19 cellular contexts compared by ENCODE assay signal in genomic region chr9:21521448-21521847, GRCh38. TPM values are rescaled to one million over a fixed set of nuclear protein-coding genes. Genes with fewer than 3 reads are reported as not detected.
DNase-seq lines count a peak whose midpoint lies in the region; ATAC-seq, FAIRE-seq and TF ChIP-seq lines count a peak whose summit lies in the region.
"Had no signal": no experiment of that assay in that cellular context is flagged by ENCODE, and none has a peak within 500 bp of the region (broad histone marks: within the 10 kb centered on the region; RNA-seq: fewer than 3 reads in every experiment).

No MANE protein-coding gene starts in this region.

- POLR2A ChIA-PET in A549 (lab: Yijun Ruan, JAX) (no interaction called here), HCT116 (lab: Charles Lee) (interaction anchor here (1.2 to 2.9 kb wide), 3 partner anchors 192 to 268 kb away, joined by 3 to 14 read pairs (median 4); no protein-coding TSS in a partner anchor)

- peak; percentile 59 for FAIRE-seq in A549 (lab: Jason Lieb, UNC)
- FAIRE-seq: G401.6, GM12892, H54 had no signal

- H3K9me3 ChIP-seq in A549 (peaks cover 38% of the 10 kb centered on the region), HCT116 (ENCODE audit: control insufficient read depth in 1 of 2, insufficient read depth in 1 of 2, low read depth in 1 of 2, low read length in 2 of 2) (no peaks in the 10 kb centered on the region)

- peaks cover 97% of the 10 kb centered on the region for H3K79me2 ChIP-seq in HCT116 (ENCODE audit: insufficient read depth, low read length)

- CTCF ChIA-PET in A549 (lab: Yijun Ruan, JAX) (no interaction called here), HCT116 (lab: Charles Lee) (interaction anchor here (1.2 kb wide), 1 partner anchor 286 kb away, joined by 4 read pairs; no protein-coding TSS in a partner anchor)

- H3K4me1 ChIP-seq in A549 (peaks cover 28% of the 10 kb centered on the region; the same call in 1 of the 3 replicates), HCT116 (ENCODE audit: control insufficient read depth in 1 of 2, insufficient read depth in 2 of 2, low read length in 2 of 2) (peaks cover 0 to 40% of the 10 kb centered on the region in 2 experiments; a peak in 2 of 4 replicates)

- no peak overlapping the region for H3K4me3 ChIP-seq in A549
- no peak overlapping the region for H3K4me3 ChIP-seq in HCT116 (replicated peaks in 1 of 2; ENCODE audit: low read depth in 1 of 2, low read length in 2 of 2)

- no peak overlapping the region for H3K9ac ChIP-seq in HCT116 (ENCODE audit: low read length)

- H2AFZ ChIP-seq in HCT116 (ENCODE audit: low read depth, low read length, poor library complexity, severe bottlenecking) = no peak overlapping the region

- H3K27me3 ChIP-seq in HCT116 (ENCODE audit: insufficient read depth, low read length) = no peaks in the 10 kb centered on the region

- no peak overlapping the region for H3K27ac ChIP-seq in A549
- peak overlapping the region; percentile 28; the same call in 1 of the 2 replicates for H3K27ac ChIP-seq in HCT116 (ENCODE audit: low read depth, low read length)
- H3K27ac ChIP-seq in epithelial cell of prostate = peak overlapping the region; percentile 52

- WGBS in A549 (ENCODE audit: missing lambda C conversion rate) = 100% methylated on average over 1 of the region's 1 CpG

- no peak for TF ChIP-seq RAD21 in A549 (conservative IDR thresholded peaks at IDR 0.05 in 1 of 2, IDR thresholded peaks at IDR 0.05 in 1 of 2)
- TF ChIP-seq RAD21 in HCT116 (IDR thresholded peaks at IDR 0.05; ENCODE audit: low read depth) = no peak; the same call in 1 of the 2 replicates

- intact Hi-C loops in HCT116 (cut with micrococcal nuclease) = no loop called here

- H4K20me1 ChIP-seq in HCT116 (ENCODE audit: insufficient read depth) = peaks cover 33% of the 10 kb centered on the region; the same call in 1 of the 2 replicates

- H3K4me2 ChIP-seq in A549 (no peak overlapping the region), HCT116 (ENCODE audit: low read length) (no peak overlapping the region)

- TF ChIP-seq EP300 in A549 (IDR thresholded peaks at IDR 0.05) = no peak

- RAD21 ChIA-PET in HCT116 (lab: Charles Lee; ENCODE audit: low non-redundant PET in 1 of 2, low total read pairs in 2 of 2, uncharacterized antibody in 2 of 2, unreplicated experiment in 2 of 2) = no interaction called here

- TF ChIP-seq CTCF in A549 (IDR thresholded peaks at IDR 0.05) (no peak), HCT116 (IDR thresholded peaks at IDR 0.05 in 2 of 3, conservative IDR thresholded peaks at IDR 0.05 in 1 of 3; ENCODE audit: borderline replicate concordance in 1 of 3, insufficient read depth in 1 of 3, low read depth in 2 of 3, low read length in 2 of 3) (no peak)

- no peak for DNase-seq in A549 (ENCODE audit: low read depth in 1 of 2, low spot score in 1 of 2)
- DNase-seq in HCT116 (ENCODE audit: low read depth, low spot score) = no peak
- DNase-seq in RKO (ENCODE audit: low spot score) = peak; percentile 76
- no peak for DNase-seq in epithelial cell of prostate (ENCODE audit: low read depth, low spot score)
- no peak for DNase-seq in activated T-cell treated with anti-CD3 and anti-CD28 coated beads, Interleukin-2, amount 50 U/mL, for 1 hour
- no peak for DNase-seq in SK-N-DZ (ENCODE audit: low spot score)
- no peak for DNase-seq in SW 1271 (lab: John Stamatoyannopoulos, UW)
- DNase-seq: 8988T; C1 segment of cervical spinal cord; CD4-positive, alpha-beta memory T cell; COR-L47; DMS153; DND-41; GOT3; HCEC 1CT had no signal

- ATAC-seq in A549 = peak in 1 of 2 experiments; percentile 13; a peak in 3 of 6 replicates
- ATAC-seq in HCT116 = peak; percentile 20

- no peak for TF ChIP-seq POLR2A in A549 (IDR thresholded peaks at IDR 0.05; ENCODE audit: low read length)
- no peak for TF ChIP-seq POLR2A in HCT116 (IDR thresholded peaks at IDR 0.05; ENCODE audit: borderline replicate concordance, extremely low read depth, insufficient read depth, insufficient read length)

- H3K9me2 ChIP-seq in HCT116 (ENCODE audit: insufficient read depth) = no peaks in the 10 kb centered on the region

- peaks cover 0 to 39% of the 10 kb centered on the region in 2 experiments; a peak in 3 of 4 replicates for H3K36me3 ChIP-seq in HCT116 (ENCODE audit: control insufficient read depth in 1 of 2, insufficient read depth in 2 of 2, low read length in 2 of 2)

- BruUV-seq in HCT116 (replicated peaks; lab: Mats Ljungman, UMichigan) = no TSS peak

TF ChIP-seq in A549, 52 proteins besides CTCF, POLR2A, EP300 and RAD21:
- TF ChIP-seq RFX5 (IDR thresholded peaks at IDR 0.05) (no peak), FOXS1 (CRISPR knock-in tag; IDR thresholded peaks at IDR 0.05) (no peak), ZNF302 (CRISPR knock-in tag; IDR thresholded peaks at IDR 0.05) (no peak), PBX3 (IDR thresholded peaks at IDR 0.05) (no peak), CHD2 (IDR thresholded peaks at IDR 0.05; ENCODE audit: low read length, partially characterized antibody) (no peak), MYC (IDR thresholded peaks at IDR 0.05; ENCODE audit: borderline replicate concordance, low read length) (no peak), RCOR1 (IDR thresholded peaks at IDR 0.05; ENCODE audit: low read depth, low read length) (no peak)
TF ChIP-seq in A549: peak in this region for 0.

TF ChIP-seq in HCT116, 20 proteins besides CTCF, POLR2A, EP300 and RAD21:
- TF ChIP-seq FOSL1 (IDR thresholded peaks at IDR 0.05; ENCODE audit: low read depth) (peak; percentile 26; the same call in 1 of the 2 replicates), SIN3A (IDR thresholded peaks at IDR 0.05; ENCODE audit: low read depth) (no peak), MAX (IDR thresholded peaks at IDR 0.05) (peak; percentile 66), SRF (IDR thresholded peaks at IDR 0.05; ENCODE audit: low read depth) (peak; percentile 21), CBX3 (IDR thresholded peaks at IDR 0.05; ENCODE audit: low read depth) (peak; percentile 87; the same call in 1 of the 2 replicates), ELF1 (IDR thresholded peaks at IDR 0.05; ENCODE audit: borderline replicate concordance, low read depth) (no peak; the same call in 1 of the 2 replicates), POLR2AphosphoS5 (IDR thresholded peaks at IDR 0.05; ENCODE audit: low read depth, low read length) (peak; percentile 90), CEBPB (IDR thresholded peaks at IDR 0.05; ENCODE audit: low read depth) (peak; percentile 32)

RNA-seq across cellular contexts. Expression of gene IFNE, which starts 39.3 kb away (rescaled TPM):
- polyA plus RNA-seq in A549 (2011; rRNA removed) = 3.1 and 4.3 TPM in 2 replicates
- polyA plus RNA-seq in A549 (2012; cell fraction: cytosol; rRNA removed) = 0.13 and 0.20 TPM in 2 replicates
- 1.3 and 1.8 TPM in 2 replicates for polyA plus RNA-seq in A549 (2012; cell fraction: nucleus; rRNA removed)
- polyA plus RNA-seq in A549 (2017; fragmentation: RNase III; extraction: RNeasy Plus Mini Kit Qiagen cat#74134 plus additional on column Dnase treatment) = 2.3 to 2.5 TPM (median 2.4 TPM) in 3 replicates
- 1.4 and 2.9 TPM in 2 replicates for polyA minus RNA-seq in A549 (2011; rRNA and poly(A)+ RNA removed)
- total RNA-seq in HCT116 (2021; ENCODE audit: unreplicated experiment) = 0.96 TPM
- 0.16 TPM in 1 of 2 replicates, not detected in the other for polyA plus RNA-seq in HCT116 (2012)
- not detected in 2 replicates for polyA plus RNA-seq in SK-N-DZ (2014; cell fraction: cytosol; rRNA removed)
- not detected in 2 replicates for polyA plus RNA-seq in SK-N-DZ (2014; cell fraction: nucleus; rRNA removed)
- total RNA-seq: A673; CD4-positive, alpha-beta memory T cell had no signal
- polyA plus RNA-seq: CD4-positive, alpha-beta memory T cell had no signal

Comparison
In these comparisons a context has a peak if more than half of its experiments do, and no peak if none do; other contexts are left out.
1. H3K27ac ChIP-seq: peak in HCT116 (single experiment) and epithelial cell of prostate (single experiment); none in A549 (0 of 2).
2. Of the 6 proteins assayed by ChIP-seq in both A549 and HCT116: peak only in A549: none; only in HCT116: CEBPB and MAX; in both: none; in neither: 4.